ENCODE assay signal across 13 cellular contexts in the genomic region with DNA sequence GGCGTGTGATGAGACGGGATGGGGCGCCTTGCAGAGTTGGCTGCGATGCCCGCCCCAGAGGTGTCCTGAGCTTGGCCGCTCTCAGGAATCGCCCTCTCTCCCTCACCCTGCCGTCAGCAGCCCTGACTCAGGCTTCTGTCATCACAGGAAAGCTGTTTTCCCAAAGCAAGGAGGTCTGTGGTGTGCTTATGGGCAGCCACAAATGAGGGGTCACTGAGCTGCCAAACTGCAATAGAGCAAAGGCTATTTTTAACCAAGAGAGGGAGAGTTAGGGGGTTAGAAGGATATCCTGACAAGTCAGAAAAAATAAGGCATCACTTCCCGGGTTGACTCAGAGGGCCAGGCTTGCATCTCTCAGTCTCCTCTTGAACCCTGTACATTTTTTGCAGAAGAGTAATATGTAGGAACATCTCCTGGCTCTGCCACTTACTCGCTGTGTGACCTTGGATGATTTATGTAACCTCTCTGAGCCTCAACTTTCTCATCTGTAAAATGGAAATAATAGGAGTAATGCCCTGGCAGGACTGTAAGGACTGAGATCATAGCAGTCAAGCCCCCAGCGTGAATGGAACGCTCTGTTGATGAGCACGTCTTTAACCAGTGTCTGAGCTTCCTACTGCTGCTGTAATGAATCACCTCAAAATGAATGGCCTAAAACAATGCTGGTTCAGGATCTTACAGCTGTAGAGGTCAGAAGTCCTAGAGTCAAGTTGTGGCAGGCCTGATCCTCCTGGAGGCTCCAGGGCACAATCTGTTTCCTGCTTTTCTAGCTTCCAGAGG.
A peak's percentile ranks its signal among the peaks of the same experiment; 100 is the strongest.
DNase-seq lines count a peak whose midpoint lies in the region; TF ChIP-seq lines count a peak whose summit lies in the region.
"Had no signal": no experiment of that assay in that cellular context is flagged by ENCODE, and none has a peak within 500 bp of the region (broad histone marks: within the 10 kb centered on the region; RNA-seq: fewer than 3 reads in every experiment).

No MANE protein-coding gene starts in this region.

- peaks cover 2% of the 10 kb centered on the region for H3K36me3 Mint-ChIP-seq in activated CD4-positive, alpha-beta memory T cell treated with anti-CD3 and anti-CD28 coated beads for 36 hours

- H3K4me3 ChIP-seq in astrocyte of the spinal cord (ENCODE audit: low read depth, low read length) = no peak overlapping the region
- no peak overlapping the region for H3K4me3 ChIP-seq in kidney epithelial cell (ENCODE audit: low read depth, low read length)
- H3K4me3 ChIP-seq: thoracic aorta had no signal

- H3K27me3 ChIP-seq in kidney epithelial cell (ENCODE audit: control insufficient read depth, insufficient read depth, low read length) = no peaks in the 10 kb centered on the region

- H3K4me1 Mint-ChIP-seq in activated CD4-positive, alpha-beta memory T cell treated with anti-CD3 and anti-CD28 coated beads for 36 hours (ENCODE audit: low read depth) = peaks cover 3% of the 10 kb centered on the region

- intact Hi-C loops in activated CD4-positive, alpha-beta memory T cell treated with anti-CD3 and anti-CD28 coated beads for 36 hours (cut with micrococcal nuclease) = no loop called here

- H3K27ac Mint-ChIP-seq in activated CD4-positive, alpha-beta memory T cell treated with anti-CD3 and anti-CD28 coated beads for 36 hours = no peak overlapping the region
- H3K27ac Mint-ChIP-seq: natural killer cell treated with Interleukin-12 subunit alpha and Interleukin-12 subunit beta and Interleukin-15 and Interleukin-18, amount 100 ng/mL, for 72 hours had no signal

- DNase-seq in 8988T (peak; percentile 61), HS-27A (ENCODE audit: low read depth) (peak; percentile 94), astrocyte of the spinal cord (ENCODE audit: low read depth, low spot score) (peak; percentile 100), kidney epithelial cell (ENCODE audit: low read depth) (peak; percentile 97), COLO829 (ENCODE audit: low spot score) (no peak), cortex of kidney (lab: John Stamatoyannopoulos, UW) (no peak), putamen (ENCODE audit: low spot score) (no peak)
- no peak for DNase-seq in activated CD4-positive, alpha-beta memory T cell treated with anti-CD3 and anti-CD28 coated beads for 36 hours
- DNase-seq: AML-193; hypothalamus; stimulated activated CD4-positive, alpha-beta T cell treated with anti-CD3 and anti-CD28 coated beads, Interleukin-4, amount 100 ng/mL, for 1 hour had no signal

- POLR2A ChIA-PET in activated CD4-positive, alpha-beta memory T cell treated with anti-CD3 and anti-CD28 coated beads for 36 hours (lab: Charles Lee) = no interaction called here

- CTCF ChIA-PET in activated CD4-positive, alpha-beta memory T cell treated with anti-CD3 and anti-CD28 coated beads for 36 hours (lab: Charles Lee) = interaction anchor here (0.7 to 0.9 kb wide), 2 partner anchors 259 to 373 kb away, joined by 3 read pairs; no protein-coding TSS in a partner anchor

- no peaks in the 10 kb centered on the region for H3K36me3 ChIP-seq in kidney epithelial cell (ENCODE audit: control insufficient read depth, insufficient read depth, low read length)
- H3K36me3 ChIP-seq: thoracic aorta had no signal

- H3K27me3 Mint-ChIP-seq in activated CD4-positive, alpha-beta memory T cell treated with anti-CD3 and anti-CD28 coated beads for 36 hours = no peaks in the 10 kb centered on the region
- H3K27me3 Mint-ChIP-seq: natural killer cell treated with Interleukin-12 subunit alpha and Interleukin-12 subunit beta and Interleukin-15 and Interleukin-18, amount 100 ng/mL, for 72 hours had no signal

- peaks cover 10% of the 10 kb centered on the region for H3K9me3 Mint-ChIP-seq in activated CD4-positive, alpha-beta memory T cell treated with anti-CD3 and anti-CD28 coated beads for 36 hours

- no peak overlapping the region for H3K4me3 Mint-ChIP-seq in activated CD4-positive, alpha-beta memory T cell treated with anti-CD3 and anti-CD28 coated beads for 36 hours
- H3K4me3 Mint-ChIP-seq: natural killer cell treated with Interleukin-12 subunit alpha and Interleukin-12 subunit beta and Interleukin-15 and Interleukin-18, amount 100 ng/mL, for 72 hours had no signal

- in situ Hi-C loops in astrocyte of the spinal cord (cut with HindIII; ENCODE audit: low sequenced_read_pairs) = no loop called here

- no peak for TF ChIP-seq CTCF in astrocyte of the spinal cord (IDR thresholded peaks at IDR 0.05; ENCODE audit: low read depth, low read length)
- TF ChIP-seq CTCF in kidney epithelial cell (IDR thresholded peaks at IDR 0.05; ENCODE audit: insufficient read depth, low read length, poor library complexity, severe bottlenecking) = no peak

Comparison
In these comparisons a context has a peak if more than half of its experiments do, and no peak if none do; other contexts are left out.
1. DNase-seq: peak in 8988T (single experiment), HS-27A (single experiment), astrocyte of the spinal cord (single experiment) and kidney epithelial cell (single experiment); none in COLO829 (single experiment), cortex of kidney (single experiment), putamen (single experiment) and activated CD4-positive, alpha-beta memory T cell treated with anti-CD3 and anti-CD28 coated beads for 36 hours (single experiment).